In the genomic region with DNA sequence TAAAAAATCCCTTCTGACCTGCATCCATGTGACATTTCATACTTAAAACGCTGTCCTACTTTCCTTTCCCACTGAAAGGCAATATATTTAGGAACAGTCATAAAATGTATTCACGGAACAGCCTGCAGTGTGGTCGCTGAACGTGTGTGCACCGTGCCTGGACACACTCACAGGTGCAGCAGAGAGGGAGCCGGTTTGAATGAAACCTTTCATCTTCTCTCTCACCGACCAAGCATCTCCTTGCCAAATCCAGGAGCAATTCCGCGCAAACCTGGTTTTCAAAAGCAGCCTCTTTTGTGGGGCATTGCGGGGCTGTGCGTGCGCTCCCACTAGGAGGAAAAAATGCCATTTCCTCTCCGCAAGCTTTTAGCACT, we compare ENCODE assay signal across 1 cellular context.
TF ChIP-seq lines count a peak whose summit lies in the region.

No MANE protein-coding gene starts in this region.

TF ChIP-seq in GM23338, 12 proteins besides CTCF, POLR2A, EP300 and RAD21 (continued from another document):
- no peak for TF ChIP-seq ETS1 (IDR thresholded peaks at IDR 0.05)
- TF ChIP-seq CREB1 (CRISPR knock-in tag; IDR thresholded peaks at IDR 0.05; ENCODE audit: low read depth) = no peak
- no peak for TF ChIP-seq STAT1 (IDR thresholded peaks at IDR 0.05; ENCODE audit: unreplicated experiment)
- no peak for TF ChIP-seq REST (IDR thresholded peaks at IDR 0.05; ENCODE audit: unreplicated experiment)
- no peak for TF ChIP-seq NANOG (IDR thresholded peaks at IDR 0.05; ENCODE audit: borderline replicate concordance)
